In the genomic region with DNA sequence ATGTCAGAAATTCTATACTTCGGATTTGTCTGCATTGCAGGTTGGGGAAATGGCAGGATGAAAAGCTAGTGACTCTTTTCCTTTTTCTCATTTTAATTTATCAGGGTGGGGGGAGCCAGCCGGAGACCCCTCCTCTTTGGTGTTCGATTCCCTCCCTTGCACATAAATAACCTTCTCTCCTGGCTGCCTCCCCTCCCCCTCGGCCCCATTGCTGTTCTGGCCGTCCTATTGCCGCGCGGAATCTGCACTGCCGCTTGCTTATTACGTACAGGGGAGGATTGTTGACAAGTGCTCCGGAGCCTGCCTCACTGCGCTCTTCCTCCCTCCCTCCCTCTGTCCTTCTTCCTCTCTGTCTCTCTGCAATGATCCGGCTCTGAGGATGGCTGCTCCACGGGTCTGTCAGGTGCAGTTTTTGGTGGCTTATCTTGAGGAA, we compare ENCODE assay signal across 1 cellular context.
TF ChIP-seq lines count a peak whose summit lies in the region.

No MANE protein-coding gene starts in this region.

TF ChIP-seq in K562, 482 proteins besides CTCF, POLR2A, EP300 and RAD21 (continued from another document and continues in another):
- TF ChIP-seq, protein P1, sequence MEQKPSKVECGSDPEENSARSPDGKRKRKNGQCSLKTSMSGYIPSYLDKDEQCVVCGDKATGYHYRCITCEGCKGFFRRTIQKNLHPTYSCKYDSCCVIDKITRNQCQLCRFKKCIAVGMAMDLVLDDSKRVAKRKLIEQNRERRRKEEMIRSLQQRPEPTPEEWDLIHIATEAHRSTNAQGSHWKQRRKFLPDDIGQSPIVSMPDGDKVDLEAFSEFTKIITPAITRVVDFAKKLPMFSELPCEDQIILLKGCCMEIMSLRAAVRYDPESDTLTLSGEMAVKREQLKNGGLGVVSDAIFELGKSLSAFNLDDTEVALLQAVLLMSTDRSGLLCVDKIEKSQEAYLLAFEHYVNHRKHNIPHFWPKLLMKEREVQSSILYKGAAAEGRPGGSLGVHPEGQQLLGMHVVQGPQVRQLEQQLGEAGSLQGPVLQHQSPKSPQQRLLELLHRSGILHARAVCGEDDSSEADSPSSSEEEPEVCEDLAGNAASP (IDR thresholded peaks at IDR 0.05): no peak
- no peak for TF ChIP-seq ZNF764 (CRISPR knock-in tag; IDR thresholded peaks at IDR 0.05; ENCODE audit: low read depth)
- no peak for TF ChIP-seq ZNF561 (CRISPR knock-in tag; conservative IDR thresholded peaks at IDR 0.05)
- no peak for TF ChIP-seq ZNF24 (IDR thresholded peaks at IDR 0.05)
- TF ChIP-seq TARDBP (IDR thresholded peaks at IDR 0.05): no peak
- TF ChIP-seq SMARCB1 (IDR thresholded peaks at IDR 0.05; ENCODE audit: insufficient read length, low read depth): no peak
- no peak for TF ChIP-seq CHD2 (IDR thresholded peaks at IDR 0.05; ENCODE audit: low read depth, low read length)
- no peak for TF ChIP-seq PCBP1 (IDR thresholded peaks at IDR 0.05; ENCODE audit: low read depth, low read length, poor library complexity, severe bottlenecking)
- TF ChIP-seq ZC3H8 (IDR thresholded peaks at IDR 0.05): no peak
- TF ChIP-seq MEIS2 (IDR thresholded peaks at IDR 0.05; ENCODE audit: partially characterized antibody): peak; percentile 80
- no peak for TF ChIP-seq PHB2 (IDR thresholded peaks at IDR 0.05; ENCODE audit: low read depth)
- no peak for TF ChIP-seq SNIP1 (IDR thresholded peaks at IDR 0.05; ENCODE audit: low read depth)
- TF ChIP-seq, protein P2, sequence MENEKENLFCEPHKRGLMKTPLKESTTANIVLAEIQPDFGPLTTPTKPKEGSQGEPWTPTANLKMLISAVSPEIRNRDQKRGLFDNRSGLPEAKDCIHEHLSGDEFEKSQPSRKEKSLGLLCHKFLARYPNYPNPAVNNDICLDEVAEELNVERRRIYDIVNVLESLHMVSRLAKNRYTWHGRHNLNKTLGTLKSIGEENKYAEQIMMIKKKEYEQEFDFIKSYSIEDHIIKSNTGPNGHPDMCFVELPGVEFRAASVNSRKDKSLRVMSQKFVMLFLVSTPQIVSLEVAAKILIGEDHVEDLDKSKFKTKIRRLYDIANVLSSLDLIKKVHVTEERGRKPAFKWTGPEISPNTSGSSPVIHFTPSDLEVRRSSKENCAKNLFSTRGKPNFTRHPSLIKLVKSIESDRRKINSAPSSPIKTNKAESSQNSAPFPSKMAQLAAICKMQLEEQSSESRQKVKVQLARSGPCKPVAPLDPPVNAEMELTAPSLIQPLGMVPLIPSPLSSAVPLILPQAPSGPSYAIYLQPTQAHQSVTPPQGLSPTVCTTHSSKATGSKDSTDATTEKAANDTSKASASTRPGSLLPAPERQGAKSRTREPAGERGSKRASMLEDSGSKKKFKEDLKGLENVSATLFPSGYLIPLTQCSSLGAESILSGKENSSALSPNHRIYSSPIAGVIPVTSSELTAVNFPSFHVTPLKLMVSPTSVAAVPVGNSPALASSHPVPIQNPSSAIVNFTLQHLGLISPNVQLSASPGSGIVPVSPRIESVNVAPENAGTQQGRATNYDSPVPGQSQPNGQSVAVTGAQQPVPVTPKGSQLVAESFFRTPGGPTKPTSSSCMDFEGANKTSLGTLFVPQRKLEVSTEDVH (IDR thresholded peaks at IDR 0.05; ENCODE audit: low read depth, partially characterized antibody): no peak
- TF ChIP-seq, protein P3, sequence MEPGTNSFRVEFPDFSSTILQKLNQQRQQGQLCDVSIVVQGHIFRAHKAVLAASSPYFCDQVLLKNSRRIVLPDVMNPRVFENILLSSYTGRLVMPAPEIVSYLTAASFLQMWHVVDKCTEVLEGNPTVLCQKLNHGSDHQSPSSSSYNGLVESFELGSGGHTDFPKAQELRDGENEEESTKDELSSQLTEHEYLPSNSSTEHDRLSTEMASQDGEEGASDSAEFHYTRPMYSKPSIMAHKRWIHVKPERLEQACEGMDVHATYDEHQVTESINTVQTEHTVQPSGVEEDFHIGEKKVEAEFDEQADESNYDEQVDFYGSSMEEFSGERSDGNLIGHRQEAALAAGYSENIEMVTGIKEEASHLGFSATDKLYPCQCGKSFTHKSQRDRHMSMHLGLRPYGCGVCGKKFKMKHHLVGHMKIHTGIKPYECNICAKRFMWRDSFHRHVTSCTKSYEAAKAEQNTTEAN (CRISPR knock-in tag; IDR thresholded peaks at IDR 0.05): no peak
- TF ChIP-seq SMAD1 (IDR thresholded peaks at IDR 0.05; ENCODE audit: low read depth, low read length, partially characterized antibody): no peak
- TF ChIP-seq, protein P4, sequence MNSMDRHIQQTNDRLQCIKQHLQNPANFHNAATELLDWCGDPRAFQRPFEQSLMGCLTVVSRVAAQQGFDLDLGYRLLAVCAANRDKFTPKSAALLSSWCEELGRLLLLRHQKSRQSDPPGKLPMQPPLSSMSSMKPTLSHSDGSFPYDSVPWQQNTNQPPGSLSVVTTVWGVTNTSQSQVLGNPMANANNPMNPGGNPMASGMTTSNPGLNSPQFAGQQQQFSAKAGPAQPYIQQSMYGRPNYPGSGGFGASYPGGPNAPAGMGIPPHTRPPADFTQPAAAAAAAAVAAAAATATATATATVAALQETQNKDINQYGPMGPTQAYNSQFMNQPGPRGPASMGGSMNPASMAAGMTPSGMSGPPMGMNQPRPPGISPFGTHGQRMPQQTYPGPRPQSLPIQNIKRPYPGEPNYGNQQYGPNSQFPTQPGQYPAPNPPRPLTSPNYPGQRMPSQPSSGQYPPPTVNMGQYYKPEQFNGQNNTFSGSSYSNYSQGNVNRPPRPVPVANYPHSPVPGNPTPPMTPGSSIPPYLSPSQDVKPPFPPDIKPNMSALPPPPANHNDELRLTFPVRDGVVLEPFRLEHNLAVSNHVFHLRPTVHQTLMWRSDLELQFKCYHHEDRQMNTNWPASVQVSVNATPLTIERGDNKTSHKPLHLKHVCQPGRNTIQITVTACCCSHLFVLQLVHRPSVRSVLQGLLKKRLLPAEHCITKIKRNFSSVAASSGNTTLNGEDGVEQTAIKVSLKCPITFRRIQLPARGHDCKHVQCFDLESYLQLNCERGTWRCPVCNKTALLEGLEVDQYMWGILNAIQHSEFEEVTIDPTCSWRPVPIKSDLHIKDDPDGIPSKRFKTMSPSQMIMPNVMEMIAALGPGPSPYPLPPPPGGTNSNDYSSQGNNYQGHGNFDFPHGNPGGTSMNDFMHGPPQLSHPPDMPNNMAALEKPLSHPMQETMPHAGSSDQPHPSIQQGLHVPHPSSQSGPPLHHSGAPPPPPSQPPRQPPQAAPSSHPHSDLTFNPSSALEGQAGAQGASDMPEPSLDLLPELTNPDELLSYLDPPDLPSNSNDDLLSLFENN (IDR thresholded peaks at IDR 0.05; ENCODE audit: low read depth in 2 of 2, low read length in 2 of 2): no peak
- TF ChIP-seq ZNF830 (CRISPR knock-in tag; IDR thresholded peaks at IDR 0.05): no peak
- TF ChIP-seq TCF7L2 (IDR thresholded peaks at IDR 0.05; ENCODE audit: low read depth, low read length): no peak
- TF ChIP-seq ZNF239 (CRISPR knock-in tag; IDR thresholded peaks at IDR 0.05): no peak
- no peak for TF ChIP-seq ZNF133 (CRISPR knock-in tag; IDR thresholded peaks at IDR 0.05)
- TF ChIP-seq PRPF4 (IDR thresholded peaks at IDR 0.05; ENCODE audit: insufficient read depth, low read depth, low read length, poor library complexity, severe bottlenecking): no peak
- no peak for TF ChIP-seq SMARCA4 (IDR thresholded peaks at IDR 0.05)
- TF ChIP-seq ETV1 (tag; conservative IDR thresholded peaks at IDR 0.05; ENCODE audit: low read depth): peak; percentile 36; the same call in 1 of the 2 replicates
- TF ChIP-seq TRIM24 (IDR thresholded peaks at IDR 0.05): peak in 1 of 2 experiments; percentile 49; a peak in 1 of 4 replicates
- no peak for TF ChIP-seq NFATC3 (IDR thresholded peaks at IDR 0.05)
- TF ChIP-seq ARNT (IDR thresholded peaks at IDR 0.05): no peak
- no peak for TF ChIP-seq FOXA1 (IDR thresholded peaks at IDR 0.05; ENCODE audit: borderline replicate concordance)
- TF ChIP-seq RBM14 (IDR thresholded peaks at IDR 0.05; ENCODE audit: borderline replicate concordance, insufficient read depth, low read depth, low read length): no peak
- TF ChIP-seq, protein P5, sequence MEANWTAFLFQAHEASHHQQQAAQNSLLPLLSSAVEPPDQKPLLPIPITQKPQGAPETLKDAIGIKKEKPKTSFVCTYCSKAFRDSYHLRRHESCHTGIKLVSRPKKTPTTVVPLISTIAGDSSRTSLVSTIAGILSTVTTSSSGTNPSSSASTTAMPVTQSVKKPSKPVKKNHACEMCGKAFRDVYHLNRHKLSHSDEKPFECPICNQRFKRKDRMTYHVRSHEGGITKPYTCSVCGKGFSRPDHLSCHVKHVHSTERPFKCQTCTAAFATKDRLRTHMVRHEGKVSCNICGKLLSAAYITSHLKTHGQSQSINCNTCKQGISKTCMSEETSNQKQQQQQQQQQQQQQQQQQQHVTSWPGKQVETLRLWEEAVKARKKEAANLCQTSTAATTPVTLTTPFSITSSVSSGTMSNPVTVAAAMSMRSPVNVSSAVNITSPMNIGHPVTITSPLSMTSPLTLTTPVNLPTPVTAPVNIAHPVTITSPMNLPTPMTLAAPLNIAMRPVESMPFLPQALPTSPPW (CRISPR knock-in tag; IDR thresholded peaks at IDR 0.05): no peak
- TF ChIP-seq, protein P6, sequence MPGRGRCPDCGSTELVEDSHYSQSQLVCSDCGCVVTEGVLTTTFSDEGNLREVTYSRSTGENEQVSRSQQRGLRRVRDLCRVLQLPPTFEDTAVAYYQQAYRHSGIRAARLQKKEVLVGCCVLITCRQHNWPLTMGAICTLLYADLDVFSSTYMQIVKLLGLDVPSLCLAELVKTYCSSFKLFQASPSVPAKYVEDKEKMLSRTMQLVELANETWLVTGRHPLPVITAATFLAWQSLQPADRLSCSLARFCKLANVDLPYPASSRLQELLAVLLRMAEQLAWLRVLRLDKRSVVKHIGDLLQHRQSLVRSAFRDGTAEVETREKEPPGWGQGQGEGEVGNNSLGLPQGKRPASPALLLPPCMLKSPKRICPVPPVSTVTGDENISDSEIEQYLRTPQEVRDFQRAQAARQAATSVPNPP (IDR thresholded peaks at IDR 0.05; ENCODE audit: borderline replicate concordance, insufficient read depth, insufficient read length): no peak
- TF ChIP-seq, protein P7, sequence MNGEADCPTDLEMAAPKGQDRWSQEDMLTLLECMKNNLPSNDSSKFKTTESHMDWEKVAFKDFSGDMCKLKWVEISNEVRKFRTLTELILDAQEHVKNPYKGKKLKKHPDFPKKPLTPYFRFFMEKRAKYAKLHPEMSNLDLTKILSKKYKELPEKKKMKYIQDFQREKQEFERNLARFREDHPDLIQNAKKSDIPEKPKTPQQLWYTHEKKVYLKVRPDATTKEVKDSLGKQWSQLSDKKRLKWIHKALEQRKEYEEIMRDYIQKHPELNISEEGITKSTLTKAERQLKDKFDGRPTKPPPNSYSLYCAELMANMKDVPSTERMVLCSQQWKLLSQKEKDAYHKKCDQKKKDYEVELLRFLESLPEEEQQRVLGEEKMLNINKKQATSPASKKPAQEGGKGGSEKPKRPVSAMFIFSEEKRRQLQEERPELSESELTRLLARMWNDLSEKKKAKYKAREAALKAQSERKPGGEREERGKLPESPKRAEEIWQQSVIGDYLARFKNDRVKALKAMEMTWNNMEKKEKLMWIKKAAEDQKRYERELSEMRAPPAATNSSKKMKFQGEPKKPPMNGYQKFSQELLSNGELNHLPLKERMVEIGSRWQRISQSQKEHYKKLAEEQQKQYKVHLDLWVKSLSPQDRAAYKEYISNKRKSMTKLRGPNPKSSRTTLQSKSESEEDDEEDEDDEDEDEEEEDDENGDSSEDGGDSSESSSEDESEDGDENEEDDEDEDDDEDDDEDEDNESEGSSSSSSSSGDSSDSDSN (IDR thresholded peaks at IDR 0.05; ENCODE audit: borderline replicate concordance in 1 of 2, low read depth in 2 of 2, low read length in 2 of 2): peak; percentile 51 to 58; a peak in 2 of 4 replicates
- TF ChIP-seq ZNF551 (CRISPR knock-in tag; IDR thresholded peaks at IDR 0.05): no peak
- TF ChIP-seq DNMT1 (IDR thresholded peaks at IDR 0.05): no peak
- TF ChIP-seq, protein P8, sequence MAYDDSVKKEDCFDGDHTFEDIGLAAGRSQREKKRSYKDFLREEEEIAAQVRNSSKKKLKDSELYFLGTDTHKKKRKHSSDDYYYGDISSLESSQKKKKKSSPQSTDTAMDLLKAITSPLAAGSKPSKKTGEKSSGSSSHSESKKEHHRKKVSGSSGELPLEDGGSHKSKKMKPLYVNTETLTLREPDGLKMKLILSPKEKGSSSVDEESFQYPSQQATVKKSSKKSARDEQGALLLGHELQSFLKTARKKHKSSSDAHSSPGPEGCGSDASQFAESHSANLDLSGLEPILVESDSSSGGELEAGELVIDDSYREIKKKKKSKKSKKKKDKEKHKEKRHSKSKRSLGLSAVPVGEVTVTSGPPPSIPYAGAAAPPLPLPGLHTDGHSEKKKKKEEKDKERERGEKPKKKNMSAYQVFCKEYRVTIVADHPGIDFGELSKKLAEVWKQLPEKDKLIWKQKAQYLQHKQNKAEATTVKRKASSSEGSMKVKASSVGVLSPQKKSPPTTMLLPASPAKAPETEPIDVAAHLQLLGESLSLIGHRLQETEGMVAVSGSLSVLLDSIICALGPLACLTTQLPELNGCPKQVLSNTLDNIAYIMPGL (CRISPR knock-in tag; IDR thresholded peaks at IDR 0.05): no peak
- TF ChIP-seq ETV6 (IDR thresholded peaks at IDR 0.05; ENCODE audit: borderline replicate concordance in 1 of 2, low read depth in 2 of 2, low read length in 1 of 2): no peak
- TF ChIP-seq ETV6 (CRISPR knock-in tag; IDR thresholded peaks at IDR 0.05; ENCODE audit: borderline replicate concordance): no peak
- TF ChIP-seq, protein P9, sequence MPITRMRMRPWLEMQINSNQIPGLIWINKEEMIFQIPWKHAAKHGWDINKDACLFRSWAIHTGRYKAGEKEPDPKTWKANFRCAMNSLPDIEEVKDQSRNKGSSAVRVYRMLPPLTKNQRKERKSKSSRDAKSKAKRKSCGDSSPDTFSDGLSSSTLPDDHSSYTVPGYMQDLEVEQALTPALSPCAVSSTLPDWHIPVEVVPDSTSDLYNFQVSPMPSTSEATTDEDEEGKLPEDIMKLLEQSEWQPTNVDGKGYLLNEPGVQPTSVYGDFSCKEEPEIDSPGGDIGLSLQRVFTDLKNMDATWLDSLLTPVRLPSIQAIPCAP (CRISPR knock-in tag; IDR thresholded peaks at IDR 0.05; ENCODE audit: borderline replicate concordance): no peak
- TF ChIP-seq PTTG1 (tag; IDR thresholded peaks at IDR 0.05; ENCODE audit: low read depth): no peak
- TF ChIP-seq RBBP5 (IDR thresholded peaks at IDR 0.05; ENCODE audit: borderline replicate concordance, insufficient read depth, low read length, poor library complexity, severe bottlenecking): peak; percentile 66
- TF ChIP-seq, protein P10, sequence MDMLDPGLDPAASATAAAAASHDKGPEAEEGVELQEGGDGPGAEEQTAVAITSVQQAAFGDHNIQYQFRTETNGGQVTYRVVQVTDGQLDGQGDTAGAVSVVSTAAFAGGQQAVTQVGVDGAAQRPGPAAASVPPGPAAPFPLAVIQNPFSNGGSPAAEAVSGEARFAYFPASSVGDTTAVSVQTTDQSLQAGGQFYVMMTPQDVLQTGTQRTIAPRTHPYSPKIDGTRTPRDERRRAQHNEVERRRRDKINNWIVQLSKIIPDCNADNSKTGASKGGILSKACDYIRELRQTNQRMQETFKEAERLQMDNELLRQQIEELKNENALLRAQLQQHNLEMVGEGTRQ (CRISPR knock-in tag; IDR thresholded peaks at IDR 0.05): no peak
- no peak for TF ChIP-seq TBP (optimal IDR thresholded peaks at IDR 0.05; ENCODE audit: low read depth, low read length)
- no peak; the same call in 1 of the 2 replicates for TF ChIP-seq JUND (IDR thresholded peaks at IDR 0.05; ENCODE audit: borderline replicate concordance, low read depth, low read length)
- peak; percentile 42; the same call in 1 of the 3 replicates for TF ChIP-seq JUND (tag; IDR thresholded peaks at IDR 0.05; ENCODE audit: borderline replicate concordance, low read depth, low read length)
- no peak for TF ChIP-seq ZNF644 (tag; IDR thresholded peaks at IDR 0.05; ENCODE audit: low read depth)
